Comparison of ENCODE assay signal across 8 cellular contexts in genomic region chr3:65342084-65342683, GRCh38.
DNase-seq lines count a peak whose midpoint lies in the region; ATAC-seq, FAIRE-seq and TF ChIP-seq lines count a peak whose summit lies in the region.

No MANE protein-coding gene starts in this region.

- ATAC-seq in GM18909 (IDR thresholded peaks at IDR 0.05; ENCODE audit: poor library complexity, unreplicated experiment) (peak; percentile 74), HG02973 (IDR thresholded peaks at IDR 0.05; ENCODE audit: unreplicated experiment) (no peak)
- no peak for ATAC-seq in activated naive CD8-positive, alpha-beta T cell treated with anti-CD3 and anti-CD28 coated beads, Interleukin-2, amount 50 U/mL, for 24 hours

- DNase-seq in BE2C (peak; percentile 70), LNCaP clone FGC (ENCODE audit: low read depth) (no peak), islet precursor cell (peak; percentile 86), urothelium cell line (ENCODE audit: low spot score) (peak; percentile 59), NCI-H2227 treated with DMSO at 0.1 percent for 48 hours (lab: John Stamatoyannopoulos, UW) (no peak)
- DNase-seq in activated naive CD8-positive, alpha-beta T cell treated with anti-CD3 and anti-CD28 coated beads, Interleukin-2, amount 50 U/mL, for 24 hours: peak; percentile 34

- H3K27ac Mint-ChIP-seq in activated naive CD8-positive, alpha-beta T cell treated with anti-CD3 and anti-CD28 coated beads, Interleukin-2, amount 50 U/mL, for 24 hours: no peak overlapping the region

- H3K4me1 Mint-ChIP-seq in activated naive CD8-positive, alpha-beta T cell treated with anti-CD3 and anti-CD28 coated beads, Interleukin-2, amount 50 U/mL, for 24 hours: no peaks in the 10 kb centered on the region

- H3K27me3 Mint-ChIP-seq in activated naive CD8-positive, alpha-beta T cell treated with anti-CD3 and anti-CD28 coated beads, Interleukin-2, amount 50 U/mL, for 24 hours: no peaks in the 10 kb centered on the region

- peaks cover 3% of the 10 kb centered on the region for H3K4me1 ChIP-seq in BE2C

- no peak overlapping the region for H3K4me3 ChIP-seq in BE2C (ENCODE audit: low read depth, low read length)
- no peak overlapping the region for H3K4me3 ChIP-seq in LNCaP clone FGC (ENCODE audit: low read depth, low read length)

- H3K27me3 ChIP-seq in BE2C: no peaks in the 10 kb centered on the region

- TF ChIP-seq CTCF in BE2C (IDR thresholded peaks at IDR 0.05; ENCODE audit: low read depth, low read length) (peak; percentile 89), LNCaP clone FGC (IDR thresholded peaks at IDR 0.05; ENCODE audit: control insufficient read depth, extremely low read depth, insufficient read depth) (peak; percentile 95)

- no peaks in the 10 kb centered on the region for H3K36me3 ChIP-seq in BE2C

- FAIRE-seq in urothelium cell line (lab: Jason Lieb, UNC): no peak

- H3K36me3 Mint-ChIP-seq in activated naive CD8-positive, alpha-beta T cell treated with anti-CD3 and anti-CD28 coated beads, Interleukin-2, amount 50 U/mL, for 24 hours (ENCODE audit: low read depth): no peaks in the 10 kb centered on the region

- no peaks in the 10 kb centered on the region for H3K9me3 ChIP-seq in BE2C

- no peaks in the 10 kb centered on the region for H3K9me3 Mint-ChIP-seq in activated naive CD8-positive, alpha-beta T cell treated with anti-CD3 and anti-CD28 coated beads, Interleukin-2, amount 50 U/mL, for 24 hours

- H3K4me3 Mint-ChIP-seq in activated naive CD8-positive, alpha-beta T cell treated with anti-CD3 and anti-CD28 coated beads, Interleukin-2, amount 50 U/mL, for 24 hours: no peak overlapping the region

Comparison
In these comparisons a context has a peak if more than half of its experiments do, and no peak if none do; other contexts are left out.
1. DNase-seq: peak in BE2C (single experiment), activated naive CD8-positive, alpha-beta T cell treated with anti-CD3 and anti-CD28 coated beads, Interleukin-2, amount 50 U/mL, for 24 hours (single experiment), islet precursor cell (single experiment) and urothelium cell line (single experiment); none in LNCaP clone FGC (single experiment) and NCI-H2227 treated with DMSO at 0.1 percent for 48 hours (single experiment).